24 cellular contexts compared by ENCODE assay signal in genomic region chr1:194004146-194004545, GRCh38.
"Had no signal": no experiment of that assay in that cellular context is flagged by ENCODE, and none has a peak within 500 bp of the region (broad histone marks: within the 10 kb centered on the region; RNA-seq: fewer than 3 reads in every experiment).

No MANE protein-coding gene starts in this region.

- DNase-seq: activated CD4-positive, alpha-beta T cell treated with anti-CD3 and anti-CD28 coated beads, Interleukin-2, amount 50 U/mL, for 1 hour; activated CD8-positive, alpha-beta memory T cell treated with anti-CD3 and anti-CD28 coated beads, Interleukin-2, amount 50 U/mL, for 4 hours; activated naive CD4-positive, alpha-beta T cell treated with anti-CD3 and anti-CD28 coated beads, Interleukin-2, amount 10 ng/mL, durations not matched to agents 7 days and 5 days; activated naive CD8-positive, alpha-beta T cell treated with anti-CD3 and anti-CD28 coated beads, Interleukin-2, amount 50 U/mL, for 24 hours; activated T-cell treated with anti-CD3 and anti-CD28 coated beads, Interleukin-2, amount 50 U/mL, for 4 hours; anterior cingulate cortex; cortex of kidney; effector CD4-positive, alpha-beta T cell; gastrocnemius medialis; head of caudate nucleus; immature natural killer cell; kidney glomerular epithelial cell; left ventricle myocardium inferior; mammary epithelial cell; midbrain; nephron progenitor cell; stimulated activated CD4-positive, alpha-beta T cell treated with anti-CD3 and anti-CD28 coated beads, Interleukin-12 subunit alpha, Interleukin-12 subunit beta, amount 100 ng/mL, for 4 hours; stimulated activated CD4-positive, alpha-beta T cell treated with anti-CD3 and anti-CD28 coated beads, Interleukin-1b, Interleukin-23, amount 100 ng/mL, for 48 hours; stimulated activated CD8-positive, alpha-beta memory T cell treated with anti-CD3 and anti-CD28 coated beads, Interleukin-4, amount 100 ng/mL, for 48 hours; stimulated activated naive CD4-positive, alpha-beta T cell; T-helper 9 cell had no signal

- H3K36me3 ChIP-seq: gastrocnemius medialis, left ventricle myocardium inferior, prostate gland, right atrium auricular region had no signal

- ATAC-seq: activated naive CD8-positive, alpha-beta T cell treated with anti-CD3 and anti-CD28 coated beads, Interleukin-2, amount 50 U/mL, for 24 hours; activated T-cell treated with anti-CD3 and anti-CD28 coated beads, Interleukin-2, amount 50 U/mL, for 4 hours; esophagus mucosa; gastrocnemius medialis had no signal

- H3K27me3 ChIP-seq: gastrocnemius medialis, right atrium auricular region had no signal

- H3K27ac ChIP-seq: gastrocnemius medialis, left ventricle myocardium inferior, prostate gland, right atrium auricular region had no signal

- H3K4me3 ChIP-seq: gastrocnemius medialis, left ventricle myocardium inferior, prostate gland, right atrium auricular region had no signal

- H3K4me1 ChIP-seq: gastrocnemius medialis, left ventricle myocardium inferior, prostate gland, right atrium auricular region had no signal

- H3K9me3 ChIP-seq: gastrocnemius medialis, prostate gland, right atrium auricular region had no signal
